ENCODE assay signal across 9 cellular contexts in genomic region chr4:47662975-47663374, GRCh38.
DNase-seq lines count a peak whose midpoint lies in the region; ATAC-seq, FAIRE-seq and TF ChIP-seq lines count a peak whose summit lies in the region.
"Had no signal": no experiment of that assay in that cellular context is flagged by ENCODE, and none has a peak within 500 bp of the region (broad histone marks: within the 10 kb centered on the region; RNA-seq: fewer than 3 reads in every experiment).

No MANE protein-coding gene starts in this region.

- H3K27ac ChIP-seq in left ventricle myocardium inferior (replicated peaks) (no peak overlapping the region), H1 (ENCODE audit: low read depth, low read length) (no peak overlapping the region)

- no peak overlapping the region for H3K23ac ChIP-seq in H1 (ENCODE audit: insufficient read length)

- H3K9ac ChIP-seq in H1 (replicated peaks in 1 of 4; ENCODE audit: extremely low read depth in 1 of 4, low read depth in 3 of 4, low read length in 3 of 4), result no peak overlapping the region

- FAIRE-seq in H1 (lab: Jason Lieb, UNC), result no peak

- TF ChIP-seq CTCF in left ventricle myocardium inferior (IDR thresholded peaks at IDR 0.05; ENCODE audit: borderline replicate concordance) (peak; percentile 26), H1 (IDR thresholded peaks at IDR 0.05; ENCODE audit: control extremely low read depth in 1 of 3, insufficient read depth in 1 of 3, low read depth in 1 of 3, low read length in 3 of 3) (peak in 2 of 3 experiments; percentile 38 to 55; a peak in 3 of 4 replicates)

- H3K4me1 ChIP-seq in left ventricle myocardium inferior, result peaks cover 10% of the 10 kb centered on the region
- no peaks in the 10 kb centered on the region for H3K4me1 ChIP-seq in H1 (replicated peaks in 1 of 4; ENCODE audit: control insufficient read depth in 3 of 4, insufficient read depth in 4 of 4, low read length in 3 of 4)

- TF ChIP-seq POLR2A in H1 (IDR thresholded peaks at IDR 0.05; ENCODE audit: control extremely low read depth in 1 of 2, low read depth in 2 of 2, low read length in 2 of 2), result no peak

- no peaks in the 10 kb centered on the region for H3K79me1 ChIP-seq in H1 (ENCODE audit: low read depth, low read length)

- H2BK15ac ChIP-seq in H1 (ENCODE audit: low read length), result no peak overlapping the region

- no peak overlapping the region for H2BK5ac ChIP-seq in H1 (ENCODE audit: low read depth, low read length)

- H4K91ac ChIP-seq in H1 (replicated peaks; ENCODE audit: insufficient read length, low read length), result no peak overlapping the region

- H3K9me3 ChIP-seq in left ventricle myocardium inferior (replicated peaks) (no peaks in the 10 kb centered on the region), H1 (ENCODE audit: insufficient read depth in 2 of 2, low read depth in 1 of 2, low read length in 1 of 2) (peaks cover 4 to 6% of the 10 kb centered on the region in 2 experiments; a peak in 2 of 4 replicates)

- no peak overlapping the region for H3K4me2 ChIP-seq in H1 (ENCODE audit: insufficient read depth in 1 of 2, low read depth in 2 of 2, low read length in 2 of 2)

- POLR2A ChIA-PET in H1 (lab: Charles Lee; ENCODE audit: partially characterized antibody), result no interaction called here

- no peak overlapping the region for H3K14ac ChIP-seq in H1 (ENCODE audit: insufficient read length)

- H4K20me1 ChIP-seq in H1 (replicated peaks in 1 of 2; ENCODE audit: control insufficient read depth in 1 of 2, insufficient read depth in 2 of 2, low read length in 2 of 2), result no peaks in the 10 kb centered on the region

- no peak overlapping the region for H3K56ac ChIP-seq in H1 (replicated peaks; ENCODE audit: insufficient read length, low read depth, low read length)

- CTCF ChIA-PET in H1 (lab: Charles Lee; ENCODE audit: partially characterized antibody), result interaction anchor here (0.7 to 2.7 kb wide), 15 partner anchors 9 to 229 kb away, joined by 3 to 12 read pairs (median 4); no protein-coding TSS in a partner anchor

- 69% methylated on average over 3 of the region's 3 CpGs; no CpG with 5 or more reads in 1 of the 2 experiments for WGBS in H1 (ENCODE audit: extremely low coverage in 1 of 2, insufficient coverage in 1 of 2, insufficient read length in 1 of 2, insufficient replicate concordance in 2 of 2, low coverage in 1 of 2, low lambda C conversion rate in 2 of 2, missing lambda C conversion rate in 1 of 2), 2 experiments

- TF ChIP-seq EP300 in H1 (IDR thresholded peaks at IDR 0.05; ENCODE audit: borderline replicate concordance in 1 of 2, low read depth in 2 of 2, low read length in 2 of 2), result no peak

- H3K27me3 ChIP-seq in left ventricle myocardium inferior (ENCODE audit: low read depth) (no peaks in the 10 kb centered on the region), H1 (replicated peaks in 1 of 4; ENCODE audit: control insufficient read depth in 3 of 4, extremely low read depth in 1 of 4, insufficient read depth in 3 of 4, low read length in 3 of 4) (no peaks in the 10 kb centered on the region)

- TF ChIP-seq RAD21 in H1 (IDR thresholded peaks at IDR 0.05 in 1 of 2, conservative IDR thresholded peaks at IDR 0.05 in 1 of 2; ENCODE audit: low read depth in 2 of 2, low read length in 2 of 2), result no peak

- H2BK120ac ChIP-seq in H1 (replicated peaks; ENCODE audit: low read depth, low read length), result no peak overlapping the region

- H2BK20ac ChIP-seq in H1 (ENCODE audit: low read length), result no peak overlapping the region

- H3K4me3 ChIP-seq in left ventricle myocardium inferior (no peak overlapping the region), H1 (ENCODE audit: extremely low read depth in 1 of 4, insufficient read depth in 2 of 4, low read depth in 3 of 4, low read length in 4 of 4) (no peak overlapping the region)
- H3K4me3 ChIP-seq: lung had no signal

- H4K8ac ChIP-seq in H1 (ENCODE audit: extremely low read depth, insufficient read depth, low read length), result no peak overlapping the region

- H3K79me2 ChIP-seq in H1 (ENCODE audit: control insufficient read depth in 1 of 2, insufficient read depth in 2 of 2, low read length in 2 of 2), result no peaks in the 10 kb centered on the region

- H2AK5ac ChIP-seq in H1 (ENCODE audit: low read depth, low read length), result no peak overlapping the region

- H2BK12ac ChIP-seq in H1 (ENCODE audit: low read depth, low read length), result no peak overlapping the region

- no peak for ATAC-seq in GM21423 (IDR thresholded peaks at IDR 0.05; ENCODE audit: unreplicated experiment)

- H3K36me3 ChIP-seq in left ventricle myocardium inferior, result peaks cover 14% of the 10 kb centered on the region
- no peaks in the 10 kb centered on the region for H3K36me3 ChIP-seq in H1 (ENCODE audit: control insufficient read depth in 2 of 4, insufficient read depth in 4 of 4, low read length in 3 of 4)

- no peak for DNase-seq in left ventricle myocardium inferior
- DNase-seq in cardiac septum (ENCODE audit: low spot score), result no peak
- peak; percentile 23 for DNase-seq in NCI-H69 (lab: John Stamatoyannopoulos, UW)
- no peak for DNase-seq in H1 (ENCODE audit: low read depth in 1 of 2, low spot score in 2 of 2)
- peak; percentile 17 to 32 for DNase-seq in stimulated activated CD4-positive, alpha-beta T cell treated with anti-CD3 and anti-CD28 coated beads, Interleukin-4, amount 100 ng/mL, for 48 hours (ENCODE audit: low read depth in 2 of 2)
- no peak for DNase-seq in activated gamma-delta T cell (lab: John Stamatoyannopoulos, UW)
- DNase-seq in globus pallidus (ENCODE audit: low spot score), result no peak

- intact Hi-C loops in left ventricle myocardium inferior (cut with micrococcal nuclease) (no loop called here), cardiac septum (cut with DNase I) (no loop called here)

- H3K4ac ChIP-seq in H1 (replicated peaks; ENCODE audit: insufficient read length, low read depth, low read length), result no peak overlapping the region

- no peak overlapping the region for H2AFZ ChIP-seq in H1 (ENCODE audit: low read length)

- H3K18ac ChIP-seq in H1 (ENCODE audit: extremely low read depth, low read length), result no peak overlapping the region

- H3K23me2 ChIP-seq in H1 (ENCODE audit: low read depth, low read length), result no peaks in the 10 kb centered on the region

- H4K5ac ChIP-seq in H1 (ENCODE audit: insufficient read length, low read depth, low read length), result no peak overlapping the region

TF ChIP-seq in H1, 55 proteins besides CTCF, POLR2A, EP300 and RAD21:
- TF ChIP-seq TBP (IDR thresholded peaks at IDR 0.05; ENCODE audit: low read depth, low read length), result no peak
- no peak for TF ChIP-seq GABPA (IDR thresholded peaks at IDR 0.05; ENCODE audit: borderline replicate concordance, insufficient read depth, low read length)

Comparison
In these comparisons a context has a peak if more than half of its experiments do, and no peak if none do; other contexts are left out.
1. DNase-seq: peak in NCI-H69 (single experiment) and stimulated activated CD4-positive, alpha-beta T cell treated with anti-CD3 and anti-CD28 coated beads, Interleukin-4, amount 100 ng/mL, for 48 hours (2 of 2); none in left ventricle myocardium inferior (single experiment), cardiac septum (single experiment), H1 (0 of 2), activated gamma-delta T cell (single experiment) and globus pallidus (single experiment).